32 cellular contexts compared by ENCODE assay signal in the genomic region with DNA sequence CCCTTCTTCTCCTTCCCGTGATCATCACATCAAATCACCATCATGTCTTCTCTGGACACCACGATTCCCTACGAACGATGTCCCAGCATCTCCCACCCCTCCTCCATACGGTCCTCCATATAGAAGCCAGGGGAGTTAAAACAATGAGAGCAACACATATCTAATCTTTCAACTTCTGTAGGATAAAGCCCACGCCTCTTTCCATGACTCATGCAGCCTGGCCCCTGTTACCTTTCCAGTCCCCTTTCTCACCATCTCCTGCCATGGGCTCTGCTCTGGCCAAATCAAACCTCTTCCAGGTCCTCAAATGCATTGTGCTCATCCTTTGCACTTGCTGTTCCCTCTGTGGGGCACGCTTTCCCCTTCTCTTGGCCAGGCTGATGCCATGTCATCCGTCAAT.
"Had no signal": no experiment of that assay in that cellular context is flagged by ENCODE, and none has a peak within 500 bp of the region (broad histone marks: within the 10 kb centered on the region; RNA-seq: fewer than 3 reads in every experiment).

No MANE protein-coding gene starts in this region.

- H3K27me3 Mint-ChIP-seq: activated T-cell treated with anti-CD3 and anti-CD28 coated beads, Interleukin-2, amount 50 U/mL, for 24 hours; stimulated activated naive CD8-positive, alpha-beta T cell treated with anti-CD3 and anti-CD28 coated beads, Interleukin-15, amount 100 ng/mL, for 72 hours had no signal

- DNase-seq: activated CD4-positive, alpha-beta T cell treated with anti-CD3 and anti-CD28 coated beads for 48 hours; activated CD4-positive, alpha-beta T cell treated with anti-CD3 and anti-CD28 coated beads, Interleukin-2, amount 50 U/mL, for 48 hours; activated CD8-positive, alpha-beta memory T cell treated with anti-CD3 and anti-CD28 coated beads, Interleukin-2, amount 50 U/mL, for 48 hours; activated gamma-delta T cell; activated naive CD4-positive, alpha-beta T cell treated with anti-CD3 and anti-CD28 coated beads, Interleukin-2, amount 10 ng/mL, durations not matched to agents 7 days and 5 days; activated T-cell treated with anti-CD3 and anti-CD28 coated beads, Interleukin-2, amount 50 U/mL, for 24 hours; amygdala; central memory CD4-positive, alpha-beta T cell; effector CD8-positive, alpha-beta T cell; esophagus squamous epithelium; foreskin melanocyte; left ventricle myocardium inferior; mucosa of descending colon; nephron progenitor cell; nucleus accumbens; pancreas; retina; stimulated activated CD4-positive, alpha-beta T cell treated with anti-CD3 and anti-CD28 coated beads, Interleukin-12 subunit alpha, Interleukin-12 subunit beta, amount 100 ng/mL, for 4 hours; stimulated activated CD4-positive, alpha-beta T cell treated with anti-CD3 and anti-CD28 coated beads, Interleukin-4, amount 100 ng/mL, for 1 hour; stimulated activated naive CD8-positive, alpha-beta T cell treated with anti-CD3 and anti-CD28 coated beads, Interleukin-15, amount 100 ng/mL, for 72 hours; thyroid gland; WERI-Rb-1 had no signal

- H3K4me3 Mint-ChIP-seq: activated naive CD4-positive, alpha-beta T cell treated with anti-CD3 and anti-CD28 coated beads, Interleukin-2, amount 10 ng/mL, durations not matched to agents 7 days and 5 days; activated T-cell treated with anti-CD3 and anti-CD28 coated beads, Interleukin-2, amount 50 U/mL, for 24 hours; nephron progenitor cell; stimulated activated naive CD8-positive, alpha-beta T cell treated with anti-CD3 and anti-CD28 coated beads, Interleukin-15, amount 100 ng/mL, for 72 hours had no signal

- H3K4me1 Mint-ChIP-seq: activated naive CD4-positive, alpha-beta T cell treated with anti-CD3 and anti-CD28 coated beads, Interleukin-2, amount 10 ng/mL, durations not matched to agents 7 days and 5 days had no signal

- H3K4me3 ChIP-seq: breast epithelium, esophagus squamous epithelium, left ventricle myocardium inferior, lung, mucosa of descending colon, pancreas, prostate gland, skin epidermis, thyroid gland had no signal

- H3K27me3 ChIP-seq: pancreas, thyroid gland had no signal

- H3K4me1 ChIP-seq: breast epithelium, thyroid gland had no signal

- H3K36me3 ChIP-seq: breast epithelium, esophagus squamous epithelium, left ventricle myocardium inferior, pancreas, prostate gland, thyroid gland, WERI-Rb-1 had no signal

- H3K27ac ChIP-seq: breast epithelium, epithelial cell of prostate, esophagus squamous epithelium, left ventricle myocardium inferior, pancreas, prostate gland, skin epidermis, thyroid gland, WERI-Rb-1 had no signal

- ATAC-seq: activated CD4-positive, CD25-positive, alpha-beta regulatory T cell treated with anti-CD3 and anti-CD28 coated beads, Interleukin-2, amount 50 U/mL, for 24 hours; mucosa of descending colon; pancreas; sciatic nerve; stimulated activated naive CD8-positive, alpha-beta T cell treated with anti-CD3 and anti-CD28 coated beads, Interleukin-15, amount 100 ng/mL, for 72 hours had no signal

- H3K27ac Mint-ChIP-seq: activated naive CD4-positive, alpha-beta T cell treated with anti-CD3 and anti-CD28 coated beads, Interleukin-2, amount 10 ng/mL, durations not matched to agents 7 days and 5 days; activated T-cell treated with anti-CD3 and anti-CD28 coated beads, Interleukin-2, amount 50 U/mL, for 24 hours; nephron progenitor cell; stimulated activated naive CD8-positive, alpha-beta T cell treated with anti-CD3 and anti-CD28 coated beads, Interleukin-15, amount 100 ng/mL, for 72 hours had no signal

- H3K36me3 Mint-ChIP-seq: activated naive CD4-positive, alpha-beta T cell treated with anti-CD3 and anti-CD28 coated beads, Interleukin-2, amount 10 ng/mL, durations not matched to agents 7 days and 5 days had no signal

- H3K9me3 Mint-ChIP-seq: activated naive CD4-positive, alpha-beta T cell treated with anti-CD3 and anti-CD28 coated beads, Interleukin-2, amount 10 ng/mL, durations not matched to agents 7 days and 5 days; activated T-cell treated with anti-CD3 and anti-CD28 coated beads, Interleukin-2, amount 50 U/mL, for 24 hours; nephron progenitor cell; stimulated activated naive CD8-positive, alpha-beta T cell treated with anti-CD3 and anti-CD28 coated beads, Interleukin-15, amount 100 ng/mL, for 72 hours had no signal

- H3K9me3 ChIP-seq: breast epithelium, esophagus squamous epithelium, left ventricle myocardium inferior, mucosa of descending colon, pancreas, prostate gland, thyroid gland had no signal

- FAIRE-seq: colon, endometrium, pancreas, TTC549 had no signal
